In the genomic region with DNA sequence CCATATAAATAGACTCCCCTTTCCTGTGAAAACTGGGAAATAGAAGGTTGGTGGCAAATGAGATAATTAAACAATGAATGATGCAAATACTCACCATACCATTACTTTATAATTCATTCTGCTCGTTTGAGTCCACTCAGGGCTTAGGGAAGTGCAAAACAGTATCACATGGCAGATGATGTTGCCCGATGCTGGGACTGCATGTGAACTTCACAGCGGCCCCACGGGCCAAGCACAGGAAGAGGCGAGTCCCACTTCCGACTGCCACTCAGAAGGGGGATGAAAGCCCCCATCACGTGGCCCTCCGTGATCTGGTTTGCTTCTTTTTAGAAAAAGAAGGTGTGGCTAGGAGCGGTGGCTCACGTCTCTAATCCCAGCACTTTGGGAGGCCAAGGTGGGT, we compare ENCODE assay signal across 15 cellular contexts.
"Had no signal": no experiment of that assay in that cellular context is flagged by ENCODE, and none has a peak within 500 bp of the region (broad histone marks: within the 10 kb centered on the region; RNA-seq: fewer than 3 reads in every experiment).

No MANE protein-coding gene starts in this region.

- H3K36me3 ChIP-seq: breast epithelium had no signal

- H3K27ac ChIP-seq: breast epithelium, SK-N-MC, vagina had no signal

- H3K9me3 ChIP-seq: breast epithelium, esophagus squamous epithelium, heart left ventricle, right atrium auricular region, tibial nerve, vagina had no signal

- H3K4me3 ChIP-seq: breast epithelium, esophagus squamous epithelium, heart left ventricle, right atrium auricular region, SK-N-MC, smooth muscle cell, tibial nerve, vagina had no signal

- H3K27me3 ChIP-seq: breast epithelium, esophagus squamous epithelium, heart left ventricle, right atrium auricular region, tibial nerve, vagina had no signal

- DNase-seq: activated CD4-positive, alpha-beta T cell treated with anti-CD3 and anti-CD28 coated beads, Interleukin-2, amount 50 U/mL, for 4 hours; activated CD4-positive, CD25-positive, alpha-beta regulatory T cell; activated CD8-positive, alpha-beta memory T cell treated with anti-CD3 and anti-CD28 coated beads, Interleukin-2, amount 50 U/mL, for 48 hours; activated naive CD4-positive, alpha-beta T cell treated with anti-CD3 and anti-CD28 coated beads, Interleukin-2, amount 50 U/mL, for 16 hours; esophagus squamous epithelium; foreskin fibroblast; heart left ventricle; kidney; T-helper 1 cell had no signal

- H3K4me1 ChIP-seq: breast epithelium had no signal
